ENCODE assay signal across 8 cellular contexts in the genomic region with DNA sequence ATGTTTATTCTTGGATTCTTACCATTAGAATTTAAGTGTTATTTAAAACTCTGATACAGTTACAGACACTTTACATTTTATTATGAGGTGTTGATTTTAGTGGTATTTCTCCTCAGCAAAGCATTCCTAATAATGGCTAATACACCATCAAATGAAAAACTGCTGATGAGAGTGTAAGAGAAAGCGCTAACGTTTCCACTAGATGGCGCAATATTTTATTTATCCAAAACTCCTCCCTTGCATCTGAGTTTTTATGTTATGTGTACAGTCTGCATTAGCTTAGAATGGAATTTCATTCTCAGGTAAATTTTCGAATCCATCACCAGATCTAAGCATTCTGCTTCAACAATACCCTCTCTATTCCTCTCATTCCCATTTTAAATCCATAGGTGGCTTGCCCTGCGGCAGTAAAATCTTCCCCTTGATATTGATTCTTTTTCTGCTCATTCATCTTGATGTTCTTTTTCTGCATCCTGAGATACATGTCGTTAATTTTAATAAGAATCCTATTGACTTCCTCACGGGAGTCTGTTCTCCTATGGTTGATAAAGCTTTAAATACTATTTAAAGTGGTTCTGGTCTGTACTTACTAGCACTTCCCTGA. TPM values are rescaled to one million over a fixed set of nuclear protein-coding genes. Genes with fewer than 3 reads are reported as not detected.
DNase-seq lines count a peak whose midpoint lies in the region; ATAC-seq, FAIRE-seq and TF ChIP-seq lines count a peak whose summit lies in the region.

No MANE protein-coding gene starts in this region.

- no peak overlapping the region for H3K27ac ChIP-seq in A549

- TF ChIP-seq CTCF in A549 (IDR thresholded peaks at IDR 0.05), result peak; percentile 79
- peak; percentile 58; the same call in 2 of the 3 replicates for TF ChIP-seq CTCF in GM12872 (IDR thresholded peaks at IDR 0.05; ENCODE audit: insufficient read depth, low read depth, low read length)
- peak; percentile 67 for TF ChIP-seq CTCF in retinal pigment epithelial cell (conservative IDR thresholded peaks at IDR 0.05; ENCODE audit: low read depth, low read length)

- TF ChIP-seq POLR2A in A549 (IDR thresholded peaks at IDR 0.05; ENCODE audit: low read length), result no peak

- no peaks in the 10 kb centered on the region for H3K9me3 ChIP-seq in A549

- no peaks in the 10 kb centered on the region for H3K4me1 ChIP-seq in A549

- DNase-seq in A549 (ENCODE audit: low read depth in 1 of 2, low spot score in 1 of 2), result peak; percentile 15 to 47
- peak; percentile 31 for DNase-seq in MV-4-11 (lab: John Stamatoyannopoulos, UW)
- DNase-seq in glomerular visceral epithelial cell (ENCODE audit: extremely low spot score), result peak; percentile 53
- no peak for DNase-seq in retinal pigment epithelial cell (ENCODE audit: low read depth)
- DNase-seq in effector CD8-positive, alpha-beta T cell (lab: John Stamatoyannopoulos, UW), result no peak

- 0 out of 3 replicates have a peak overlapping the region, but pooled peaks have one; percentile 18 for H3K4me2 ChIP-seq in A549

- FAIRE-seq in A549 (lab: Jason Lieb, UNC), result no peak
- FAIRE-seq in TTC549 (lab: Jason Lieb, UNC), result peak; percentile 94

- TF ChIP-seq RAD21 in A549 (conservative IDR thresholded peaks at IDR 0.05 in 1 of 2, IDR thresholded peaks at IDR 0.05 in 1 of 2), result peak; percentile 39 to 44

- POLR2A ChIA-PET in A549 (lab: Yijun Ruan, JAX), result no interaction called here

- no peak for TF ChIP-seq EP300 in A549 (IDR thresholded peaks at IDR 0.05)

- CTCF ChIA-PET in A549 (lab: Yijun Ruan, JAX), result interaction anchor here (0.7 to 17.6 kb wide), 13 partner anchors 9 to 83 kb away, joined by 3 to 138 read pairs (median 5); a partner anchor contains a TSS

- 10% methylated on average over 7 of the region's 7 CpGs for WGBS in A549 (ENCODE audit: missing lambda C conversion rate)

- H3K4me3 ChIP-seq in A549 (no peak overlapping the region), retinal pigment epithelial cell (ENCODE audit: low read length) (no peak overlapping the region)

- ATAC-seq in A549, result peak; percentile 90 to 93; a peak in 5 of 6 replicates
- peak; percentile 94 for ATAC-seq in HG02610 (IDR thresholded peaks at IDR 0.05; ENCODE audit: unreplicated experiment)

TF ChIP-seq in A549, 52 proteins besides CTCF, POLR2A, EP300 and RAD21:
- peak; percentile 78 for TF ChIP-seq MAFK (IDR thresholded peaks at IDR 0.05; ENCODE audit: partially characterized antibody)
- TF ChIP-seq SMC3 (IDR thresholded peaks at IDR 0.05), result peak; percentile 58
- TF ChIP-seq, protein P1, sequence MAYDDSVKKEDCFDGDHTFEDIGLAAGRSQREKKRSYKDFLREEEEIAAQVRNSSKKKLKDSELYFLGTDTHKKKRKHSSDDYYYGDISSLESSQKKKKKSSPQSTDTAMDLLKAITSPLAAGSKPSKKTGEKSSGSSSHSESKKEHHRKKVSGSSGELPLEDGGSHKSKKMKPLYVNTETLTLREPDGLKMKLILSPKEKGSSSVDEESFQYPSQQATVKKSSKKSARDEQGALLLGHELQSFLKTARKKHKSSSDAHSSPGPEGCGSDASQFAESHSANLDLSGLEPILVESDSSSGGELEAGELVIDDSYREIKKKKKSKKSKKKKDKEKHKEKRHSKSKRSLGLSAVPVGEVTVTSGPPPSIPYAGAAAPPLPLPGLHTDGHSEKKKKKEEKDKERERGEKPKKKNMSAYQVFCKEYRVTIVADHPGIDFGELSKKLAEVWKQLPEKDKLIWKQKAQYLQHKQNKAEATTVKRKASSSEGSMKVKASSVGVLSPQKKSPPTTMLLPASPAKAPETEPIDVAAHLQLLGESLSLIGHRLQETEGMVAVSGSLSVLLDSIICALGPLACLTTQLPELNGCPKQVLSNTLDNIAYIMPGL (CRISPR knock-in tag; IDR thresholded peaks at IDR 0.05; ENCODE audit: borderline replicate concordance), result no peak
TF ChIP-seq in A549: peak in this region for 2.

RNA-seq across cellular contexts. Expression of a gene that starts 53.9 kb away (rescaled TPM):
- 56.7 and 63.4 TPM in 2 replicates for polyA plus RNA-seq in A549 (2011; rRNA removed)
- 45.0 TPM in 2 replicates for polyA plus RNA-seq in A549 (2012; cell fraction: cytosol; rRNA removed)
- polyA plus RNA-seq in A549 (2012; cell fraction: nucleus; rRNA removed), result 21.7 and 29.9 TPM in 2 replicates
- polyA plus RNA-seq in A549 (2017; fragmentation: RNase III; extraction: RNeasy Plus Mini Kit Qiagen cat#74134 plus additional on column Dnase treatment), result 44.1 to 45.2 TPM (median 44.9 TPM) in 3 replicates
- 35.0 and 35.3 TPM in 2 replicates for polyA minus RNA-seq in A549 (2011; rRNA and poly(A)+ RNA removed)

RNA-seq across cellular contexts. Expression of a gene that starts 54.1 kb away (rescaled TPM):
- polyA plus RNA-seq in A549 (2011; rRNA removed) (7.9 and 10.1 TPM in 2 replicates), A549 (2017; fragmentation: RNase III; extraction: RNeasy Plus Mini Kit Qiagen cat#74134 plus additional on column Dnase treatment) (3.6 to 5.1 TPM (median 3.6 TPM) in 3 replicates)
- 0.84 and 1.0 TPM in 2 replicates for polyA plus RNA-seq in A549 (2012; cell fraction: cytosol; rRNA removed)
- polyA plus RNA-seq in A549 (2012; cell fraction: nucleus; rRNA removed), result 1.8 and 2.9 TPM in 2 replicates
- polyA minus RNA-seq in A549 (2011; rRNA and poly(A)+ RNA removed), result 2.5 and 2.7 TPM in 2 replicates

Comparison
In these comparisons a context has a peak if more than half of its experiments do, and no peak if none do; other contexts are left out.
1. DNase-seq: peak in A549 (2 of 2), MV-4-11 (single experiment) and glomerular visceral epithelial cell (single experiment); none in retinal pigment epithelial cell (single experiment) and effector CD8-positive, alpha-beta T cell (single experiment).
2. Peak in every context shown above with its lines, with median percentiles within 50 percentile points of each other: CTCF ChIP-seq.